8 cellular contexts compared by ENCODE assay signal in genomic region chr13:46622918-46623256, GRCh38.
DNase-seq lines count a peak whose midpoint lies in the region; ATAC-seq and TF ChIP-seq lines count a peak whose summit lies in the region.

No MANE protein-coding gene starts in this region.

- H3K4me1 ChIP-seq in mammary epithelial cell (ENCODE audit: insufficient read depth, low read length), result peaks cover 8% of the 10 kb centered on the region

- CTCF ChIA-PET in mammary epithelial cell (lab: Charles Lee; ENCODE audit: low non-redundant PET), result no interaction called here

- H3K27ac Mint-ChIP-seq in activated CD4-positive, alpha-beta T cell treated with anti-CD3 and anti-CD28 coated beads, Interleukin-2, amount 10 ng/mL, durations not matched to agents 24 days and 14 days, result no peak overlapping the region

- dilution Hi-C loops in mammary epithelial cell (cut with HindIII; ENCODE audit: low sequenced_read_pairs), result no loop called here

- no peak overlapping the region for H2AFZ ChIP-seq in mammary epithelial cell (ENCODE audit: low read depth, low read length)

- DNase-seq in AG09309 (ENCODE audit: low read depth), result peak; percentile 73
- DNase-seq in NCI-H1105 treated with DMSO at 0.1 percent for 48 hours (lab: John Stamatoyannopoulos, UW), result peak; percentile 74
- peak; percentile 53 for DNase-seq in mammary epithelial cell
- DNase-seq in midbrain (lab: John Stamatoyannopoulos, UW), result peak; percentile 34
- no peak for DNase-seq in activated CD4-positive, alpha-beta T cell treated with anti-CD3 and anti-CD28 coated beads, Interleukin-2, amount 10 ng/mL, durations not matched to agents 24 days and 14 days
- DNase-seq in HuH-7.5 (ENCODE audit: low spot score), result no peak

- peaks cover 94% of the 10 kb centered on the region for H3K79me2 ChIP-seq in mammary epithelial cell (ENCODE audit: insufficient read depth, low read length)

- intact Hi-C loops in mammary epithelial cell (cut with micrococcal nuclease), result loop anchor here (5.0 kb wide), 1 partner anchor 44 kb away; no protein-coding TSS in a partner anchor
- intact Hi-C loops in activated CD4-positive, alpha-beta T cell treated with anti-CD3 and anti-CD28 coated beads, Interleukin-2, amount 10 ng/mL, durations not matched to agents 24 days and 14 days (cut with micrococcal nuclease), result no loop called here

- ATAC-seq in HG02981 (IDR thresholded peaks at IDR 0.05; ENCODE audit: unreplicated experiment) (no peak), GM18517 (IDR thresholded peaks at IDR 0.05; ENCODE audit: unreplicated experiment) (no peak)

- 2% methylated on average over 3 of the region's 3 CpGs for WGBS in mammary epithelial cell (ENCODE audit: low coverage, missing lambda C conversion rate)

- BruUV-seq in mammary epithelial cell (replicated peaks; lab: Mats Ljungman, UMichigan), result no TSS peak

- no peaks in the 10 kb centered on the region for H3K36me3 Mint-ChIP-seq in activated CD4-positive, alpha-beta T cell treated with anti-CD3 and anti-CD28 coated beads, Interleukin-2, amount 10 ng/mL, durations not matched to agents 24 days and 14 days (ENCODE audit: low read depth)

- H3K4me3 Mint-ChIP-seq in activated CD4-positive, alpha-beta T cell treated with anti-CD3 and anti-CD28 coated beads, Interleukin-2, amount 10 ng/mL, durations not matched to agents 24 days and 14 days, result no peak overlapping the region

- H3K9me3 ChIP-seq in mammary epithelial cell (replicated peaks; ENCODE audit: insufficient read depth, low read length), result no peaks in the 10 kb centered on the region

- H3K36me3 ChIP-seq in mammary epithelial cell (ENCODE audit: insufficient read depth, low read length), result no peaks in the 10 kb centered on the region

- in situ Hi-C loops in mammary epithelial cell (cut with MboI; ENCODE audit: low sequenced_read_pairs in 2 of 2), result no loop called here

- peaks cover 24% of the 10 kb centered on the region for H3K4me1 Mint-ChIP-seq in activated CD4-positive, alpha-beta T cell treated with anti-CD3 and anti-CD28 coated beads, Interleukin-2, amount 10 ng/mL, durations not matched to agents 24 days and 14 days

- TF ChIP-seq CTCF in AG09309 (IDR thresholded peaks at IDR 0.05; ENCODE audit: control insufficient read depth, insufficient read depth, low read depth, low read length, missing control alignments), result no peak
- TF ChIP-seq CTCF in mammary epithelial cell (conservative IDR thresholded peaks at IDR 0.05 in 1 of 2, IDR thresholded peaks at IDR 0.05 in 1 of 2; ENCODE audit: extremely low read depth in 1 of 2, insufficient read depth in 1 of 2, low read depth in 1 of 2, low read length in 2 of 2), result no peak

- no peak overlapping the region for H3K4me3 ChIP-seq in AG09309 (ENCODE audit: control insufficient read depth, low read depth, low read length)
- no peak overlapping the region for H3K4me3 ChIP-seq in mammary epithelial cell (replicated peaks in 1 of 3; ENCODE audit: insufficient read depth in 1 of 3, low read depth in 2 of 3, low read length in 3 of 3)

- H4K20me1 ChIP-seq in mammary epithelial cell (ENCODE audit: insufficient read depth, low read length), result no peaks in the 10 kb centered on the region

- H3K9me3 Mint-ChIP-seq in activated CD4-positive, alpha-beta T cell treated with anti-CD3 and anti-CD28 coated beads, Interleukin-2, amount 10 ng/mL, durations not matched to agents 24 days and 14 days, result no peaks in the 10 kb centered on the region

- H3K27ac ChIP-seq in mammary epithelial cell (ENCODE audit: insufficient read depth, low read depth, low read length), result no peak overlapping the region

- H3K27me3 Mint-ChIP-seq in activated CD4-positive, alpha-beta T cell treated with anti-CD3 and anti-CD28 coated beads, Interleukin-2, amount 10 ng/mL, durations not matched to agents 24 days and 14 days, result no peaks in the 10 kb centered on the region

- H3K9ac ChIP-seq in mammary epithelial cell (ENCODE audit: insufficient read depth, low read length), result no peak overlapping the region

- no peaks in the 10 kb centered on the region for H3K27me3 ChIP-seq in mammary epithelial cell (ENCODE audit: insufficient read depth, low read length)

- peak overlapping the region; percentile 29 for H3K4me2 ChIP-seq in mammary epithelial cell (ENCODE audit: insufficient read depth, low read depth, low read length)

Comparison
In these comparisons a context has a peak if more than half of its experiments do, and no peak if none do; other contexts are left out.
1. DNase-seq: peak in AG09309 (single experiment), NCI-H1105 treated with DMSO at 0.1 percent for 48 hours (single experiment), mammary epithelial cell (single experiment) and midbrain (single experiment); none in activated CD4-positive, alpha-beta T cell treated with anti-CD3 and anti-CD28 coated beads, Interleukin-2, amount 10 ng/mL, durations not matched to agents 24 days and 14 days (single experiment) and HuH-7.5 (single experiment).